ENCODE assay signal across 19 cellular contexts in genomic region chr12:124397399-124397679, GRCh38.
DNase-seq lines count a peak whose midpoint lies in the region; ATAC-seq, FAIRE-seq and TF ChIP-seq lines count a peak whose summit lies in the region.
"Had no signal": no experiment of that assay in that cellular context is flagged by ENCODE, and none has a peak within 500 bp of the region (broad histone marks: within the 10 kb centered on the region; RNA-seq: fewer than 3 reads in every experiment).

No MANE protein-coding gene starts in this region.

- H3K27ac ChIP-seq in heart left ventricle: peak overlapping the region in 9 of 12 donors; percentile 35 to 96 (median 68)
- H3K27ac ChIP-seq in pancreas: peak overlapping the region; percentile 25 to 60 (median 52)
- H3K27ac ChIP-seq in vagina: peak overlapping the region; percentile 70
- H3K27ac ChIP-seq: KMS-11 had no signal

- ATAC-seq in heart left ventricle: no peak
- ATAC-seq in pancreas: no peak
- ATAC-seq: activated CD8-positive, alpha-beta memory T cell treated with anti-CD3 and anti-CD28 coated beads, Interleukin-2, amount 10 ng/mL, durations not matched to agents 7 days and 5 days; T-helper 17 cell had no signal

- no peak for TF ChIP-seq POLR2A in heart left ventricle (IDR thresholded peaks at IDR 0.05)
- TF ChIP-seq POLR2A in vagina (IDR thresholded peaks at IDR 0.05): no peak

- DNase-seq in heart left ventricle: no peak
- DNase-seq in cardiac septum (ENCODE audit: low spot score): no peak
- no peak for DNase-seq in pancreas
- DNase-seq in vagina (ENCODE audit: extremely low spot score in 2 of 2): no peak
- no peak for DNase-seq in immature natural killer cell
- no peak for DNase-seq in HAP-1 (ENCODE audit: low spot score in 2 of 2)
- DNase-seq in cerebellar cortex (ENCODE audit: low spot score): no peak
- DNase-seq: activated CD4-positive, CD25-positive, alpha-beta regulatory T cell; activated CD8-positive, alpha-beta memory T cell treated with anti-CD3 and anti-CD28 coated beads, Interleukin-2, amount 10 ng/mL, durations not matched to agents 7 days and 5 days; activated effector memory CD4-positive, alpha-beta T cell treated with anti-CD3 and anti-CD28 coated beads, Interleukin-2, amount 50 U/mL, for 16 hours; CD8-positive, alpha-beta memory T cell; dermis blood vessel endothelial cell; stimulated activated CD4-positive, alpha-beta T cell treated with anti-CD3 and anti-CD28 coated beads, Interleukin-2, amount 100 ng/mL, for 48 hours; T-helper 17 cell; trophoblast cell had no signal

- peaks cover 0 to 89% (median 54%) of the 10 kb centered on the region in 9 donors for H3K36me3 ChIP-seq in heart left ventricle
- peaks cover 0 to 5% (median 4%) of the 10 kb centered on the region in 3 donors for H3K36me3 ChIP-seq in pancreas
- H3K36me3 ChIP-seq in vagina: peaks cover 0 to 31% of the 10 kb centered on the region in 2 donors
- peaks cover 38% of the 10 kb centered on the region for H3K36me3 ChIP-seq in HAP-1 (replicated peaks)

- H3K27me3 Mint-ChIP-seq in brain (no peaks in the 10 kb centered on the region), immature natural killer cell (ENCODE audit: low read depth in 3 of 3) (peaks cover 0 to 8% (median 0%) of the 10 kb centered on the region in 3 donors)
- H3K27me3 Mint-ChIP-seq: activated CD8-positive, alpha-beta memory T cell treated with anti-CD3 and anti-CD28 coated beads, Interleukin-2, amount 10 ng/mL, durations not matched to agents 7 days and 5 days; T-helper 17 cell had no signal

- H3K9me3 Mint-ChIP-seq in brain (no peaks in the 10 kb centered on the region), immature natural killer cell (no peaks in the 10 kb centered on the region)
- H3K9me3 Mint-ChIP-seq: CD8-positive, alpha-beta memory T cell; mesothelial cell of epicardium had no signal

- H3K27ac Mint-ChIP-seq in brain: peak overlapping the region in 3 of 5 experiments; percentile 41 to 90 (median 53)
- H3K27ac Mint-ChIP-seq in immature natural killer cell: no peak overlapping the region
- H3K27ac Mint-ChIP-seq: activated CD8-positive, alpha-beta memory T cell treated with anti-CD3 and anti-CD28 coated beads, Interleukin-2, amount 10 ng/mL, durations not matched to agents 7 days and 5 days; mesothelial cell of epicardium; T-helper 17 cell had no signal

- H3K4me1 Mint-ChIP-seq in brain: peaks cover 72% of the 10 kb centered on the region
- peaks cover 9 to 19% of the 10 kb centered on the region in 2 donors for H3K4me1 Mint-ChIP-seq in immature natural killer cell

- no peak overlapping the region for H3K4me3 Mint-ChIP-seq in brain
- H3K4me3 Mint-ChIP-seq in immature natural killer cell: no peak overlapping the region
- H3K4me3 Mint-ChIP-seq: activated CD8-positive, alpha-beta memory T cell treated with anti-CD3 and anti-CD28 coated beads, Interleukin-2, amount 10 ng/mL, durations not matched to agents 7 days and 5 days; CD8-positive, alpha-beta memory T cell; mesothelial cell of epicardium; T-helper 17 cell had no signal

- H3K9me3 ChIP-seq in heart left ventricle (no peaks in the 10 kb centered on the region), pancreas (no peaks in the 10 kb centered on the region), vagina (no peaks in the 10 kb centered on the region), HAP-1 (no peaks in the 10 kb centered on the region)

- intact Hi-C loops in heart left ventricle (cut with DNase I): no loop called here
- intact Hi-C loops in cardiac septum (cut with DNase I): no loop called here
- intact Hi-C loops in pancreas (cut with DNase I): no loop called here
- intact Hi-C loops in vagina (cut with DNase I): no loop called here

- H3K27me3 ChIP-seq in heart left ventricle (no peaks in the 10 kb centered on the region), pancreas (no peaks in the 10 kb centered on the region), vagina (no peaks in the 10 kb centered on the region), HAP-1 (ENCODE audit: low read depth) (no peaks in the 10 kb centered on the region)

- TF ChIP-seq CTCF in heart left ventricle (IDR thresholded peaks at IDR 0.05) (no peak), brain (conservative IDR thresholded peaks at IDR 0.05) (no peak), pancreas (IDR thresholded peaks at IDR 0.05) (no peak), vagina (IDR thresholded peaks at IDR 0.05) (no peak)

- H3K4me1 ChIP-seq in heart left ventricle (peaks cover 23 to 79% (median 63%) of the 10 kb centered on the region in 12 donors), pancreas (peaks cover 16 to 24% (median 16%) of the 10 kb centered on the region in 3 donors), vagina (peaks cover 77% of the 10 kb centered on the region), HAP-1 (no peaks in the 10 kb centered on the region)

- 37 to 94% (median 47%) methylated on average over 3 to 7 of the region's 7 CpGs; no CpG with 5 or more reads in 1 of the 4 donors for WGBS in heart left ventricle, 4 donors
- 33 to 49% methylated on average over 7 of the region's 7 CpGs for WGBS in pancreas, 2 donors

- in situ Hi-C loops in HAP-1 (cut with MboI; ENCODE audit: low sequenced_read_pairs): no loop called here

- no peak for FAIRE-seq in pancreas (lab: Jason Lieb, UNC)
- FAIRE-seq: keratinocyte had no signal

- H3K36me3 Mint-ChIP-seq in brain (peaks cover 35% of the 10 kb centered on the region), immature natural killer cell (peaks cover 10 to 27% (median 25%) of the 10 kb centered on the region in 3 donors)

- H3K4me3 ChIP-seq in heart left ventricle (no peak overlapping the region), pancreas (no peak overlapping the region), vagina (no peak overlapping the region), HAP-1 (no peak overlapping the region)

Comparison
In these comparisons a context has a peak if more than half of its experiments do, and no peak if none do; other contexts are left out.
1. H3K27ac Mint-ChIP-seq: peak in brain (3 of 5); none in immature natural killer cell (0 of 6).
2. Peak in every context shown above with its lines, with median percentiles within 50 percentile points of each other: H3K27ac ChIP-seq.